In the genomic region with DNA sequence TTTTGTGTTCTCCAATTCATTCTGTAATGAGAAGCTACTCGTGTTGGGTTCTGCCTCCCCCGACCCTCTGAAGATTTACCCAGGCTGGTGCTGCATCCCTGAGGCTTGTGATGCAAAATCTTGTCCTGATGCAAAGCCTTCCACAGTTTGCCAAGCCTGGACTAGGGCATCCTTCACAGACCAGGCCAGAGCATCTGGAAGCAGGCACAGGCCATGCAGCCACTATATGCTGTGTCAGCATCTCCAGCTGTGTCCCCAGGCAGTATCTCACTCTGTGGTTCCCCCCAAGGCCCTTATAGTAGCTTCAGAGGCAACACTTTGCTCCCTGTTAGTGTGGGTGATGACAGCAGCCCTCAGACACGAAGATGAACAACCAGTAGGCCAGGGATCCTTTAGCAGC, we compare ENCODE assay signal across 21 cellular contexts.
A peak's percentile ranks its signal among the peaks of the same experiment; 100 is the strongest.
DNase-seq lines count a peak whose midpoint lies in the region; ATAC-seq, FAIRE-seq and TF ChIP-seq lines count a peak whose summit lies in the region.
"Had no signal": no experiment of that assay in that cellular context is flagged by ENCODE, and none has a peak within 500 bp of the region (broad histone marks: within the 10 kb centered on the region; RNA-seq: fewer than 3 reads in every experiment).

No MANE protein-coding gene starts in this region.

- no peak overlapping the region for H2BK12ac ChIP-seq in H1 (ENCODE audit: low read depth, low read length)

- H2BK15ac ChIP-seq in IMR-90 (ENCODE audit: low read depth, low read length) = no peak overlapping the region
- H2BK15ac ChIP-seq in H1 (ENCODE audit: low read length) = no peak overlapping the region

- H3K4me2 ChIP-seq in IMR-90 (ENCODE audit: low read depth, low read length) (no peak overlapping the region), H1 (ENCODE audit: insufficient read depth in 1 of 2, low read depth in 2 of 2, low read length in 2 of 2) (no peak overlapping the region)
- H3K4me2 ChIP-seq: BLaER1, GM23338 had no signal

- H2BK120ac ChIP-seq in IMR-90 (ENCODE audit: low read depth, low read length) = no peak overlapping the region
- no peak overlapping the region for H2BK120ac ChIP-seq in H1 (replicated peaks; ENCODE audit: low read depth, low read length)

- TF ChIP-seq POLR2A in IMR-90 (IDR thresholded peaks at IDR 0.05; ENCODE audit: low read depth, low read length) = no peak
- no peak for TF ChIP-seq POLR2A in H1 (IDR thresholded peaks at IDR 0.05; ENCODE audit: control extremely low read depth in 1 of 2, low read depth in 2 of 2, low read length in 2 of 2)
- no peak for TF ChIP-seq POLR2A in spleen (IDR thresholded peaks at IDR 0.05)

- FAIRE-seq in H1 (lab: Jason Lieb, UNC) = no peak
- FAIRE-seq: G401.6, GM12892, GM19239, H54 had no signal

- no peaks in the 10 kb centered on the region for H3K4me1 Mint-ChIP-seq in stimulated activated effector memory CD8-positive, alpha-beta T cell treated with anti-CD3 and anti-CD28 coated beads, Interleukin-12 subunit alpha, Interleukin-12 subunit beta, amount 100 ng/mL, for 72 hours
- H3K4me1 Mint-ChIP-seq: B cell; CD4-positive, CD25-positive, alpha-beta regulatory T cell had no signal

- no peaks in the 10 kb centered on the region; the same call in 1 of the 2 replicates for H3K9me1 ChIP-seq in IMR-90 (ENCODE audit: insufficient read depth, low read length)

- H3K9me3 ChIP-seq in IMR-90 (ENCODE audit: control insufficient read depth, insufficient read depth, low read length) (no peaks in the 10 kb centered on the region; the same call in 1 of the 2 replicates), H1 (ENCODE audit: insufficient read depth in 2 of 2, low read depth in 1 of 2, low read length in 1 of 2) (no peaks in the 10 kb centered on the region), spleen (no peaks in the 10 kb centered on the region)
- H3K9me3 ChIP-seq: BLaER1, Caco-2, HAP-1 had no signal

- H3K27me3 ChIP-seq in IMR-90 (ENCODE audit: control insufficient read depth, insufficient read depth, low read length) (peaks cover 58% of the 10 kb centered on the region), H1 (replicated peaks in 1 of 4; ENCODE audit: control insufficient read depth in 3 of 4, extremely low read depth in 1 of 4, insufficient read depth in 3 of 4, low read length in 3 of 4) (no peaks in the 10 kb centered on the region), spleen (replicated peaks in 1 of 7) (peaks cover 0 to 59% (median 5%) of the 10 kb centered on the region in 7 donors)
- H3K27me3 ChIP-seq: BLaER1 had no signal

- no peak for TF ChIP-seq RAD21 in IMR-90 (IDR thresholded peaks at IDR 0.05; ENCODE audit: low read length)
- TF ChIP-seq RAD21 in H1 (IDR thresholded peaks at IDR 0.05 in 1 of 2, conservative IDR thresholded peaks at IDR 0.05 in 1 of 2; ENCODE audit: low read depth in 2 of 2, low read length in 2 of 2) = no peak

- dilution Hi-C loops in IMR-90 (cut with HindIII; ENCODE audit: low sequenced_read_pairs, unreplicated experiment) = no loop called here

- H4K20me1 ChIP-seq in IMR-90 (ENCODE audit: insufficient read depth, low read length) (no peaks in the 10 kb centered on the region), H1 (replicated peaks in 1 of 2; ENCODE audit: control insufficient read depth in 1 of 2, insufficient read depth in 2 of 2, low read length in 2 of 2) (no peaks in the 10 kb centered on the region)
- H4K20me1 ChIP-seq: BLaER1 had no signal

- H3K9ac ChIP-seq in IMR-90 (ENCODE audit: low read depth, low read length) = no peak overlapping the region
- H3K9ac ChIP-seq in H1 (replicated peaks in 1 of 4; ENCODE audit: extremely low read depth in 1 of 4, low read depth in 3 of 4, low read length in 3 of 4) = no peak overlapping the region
- H3K9ac ChIP-seq: BLaER1 had no signal

- H4K5ac ChIP-seq in IMR-90 (ENCODE audit: low read depth, low read length) (no peak overlapping the region), H1 (ENCODE audit: insufficient read length, low read depth, low read length) (no peak overlapping the region)

- intact Hi-C loops in IMR-90 (cut with micrococcal nuclease) (no loop called here), spleen (cut with DNase I; ENCODE audit: low total_unique reads) (no loop called here)

- H2AFZ ChIP-seq in IMR-90 (replicated peaks; ENCODE audit: low read length, poor library complexity) (no peak overlapping the region), H1 (ENCODE audit: low read length) (no peak overlapping the region)
- H2AFZ ChIP-seq: GM23338 had no signal

- no peaks in the 10 kb centered on the region for H3K79me2 ChIP-seq in H1 (ENCODE audit: control insufficient read depth in 1 of 2, insufficient read depth in 2 of 2, low read length in 2 of 2)

- POLR2A ChIA-PET in IMR-90 (lab: Charles Lee; ENCODE audit: unreplicated experiment) (no interaction called here), H1 (lab: Charles Lee; ENCODE audit: partially characterized antibody) (no interaction called here)

- WGBS in IMR-90 (ENCODE audit: extremely low coverage in 2 of 2, insufficient read length in 1 of 2), 2 experiments = 29% methylated on average over 2 of the region's 3 CpGs; no CpG with 5 or more reads in 1 of the 2 experiments
- WGBS in H1 (ENCODE audit: extremely low coverage in 1 of 2, insufficient coverage in 1 of 2, insufficient read length in 1 of 2, insufficient replicate concordance in 2 of 2, low coverage in 1 of 2, low lambda C conversion rate in 2 of 2, missing lambda C conversion rate in 1 of 2), 2 experiments = 78% methylated on average over 3 of the region's 3 CpGs; no CpG with 5 or more reads in 1 of the 2 experiments
- 24 to 33% (median 27%) methylated on average over 3 of the region's 3 CpGs for WGBS in spleen, 5 donors

- no peaks in the 10 kb centered on the region for H3K36me3 Mint-ChIP-seq in stimulated activated effector memory CD8-positive, alpha-beta T cell treated with anti-CD3 and anti-CD28 coated beads, Interleukin-12 subunit alpha, Interleukin-12 subunit beta, amount 100 ng/mL, for 72 hours
- H3K36me3 Mint-ChIP-seq: CD4-positive, CD25-positive, alpha-beta regulatory T cell; CD8-positive, alpha-beta T cell had no signal

- H4K8ac ChIP-seq in IMR-90 (ENCODE audit: low read depth in 2 of 2, low read length in 2 of 2) (no peak overlapping the region), H1 (ENCODE audit: extremely low read depth, insufficient read depth, low read length) (0 out of 2 replicates have a peak overlapping the region, but pooled peaks have one; percentile 83)

- no peak overlapping the region for H3K27ac ChIP-seq in IMR-90 (ENCODE audit: insufficient read depth, low read length)
- H3K27ac ChIP-seq in H1 (ENCODE audit: low read depth, low read length) = no peak overlapping the region
- H3K27ac ChIP-seq in caudate nucleus (ENCODE audit: low read depth, low read length) = no peak overlapping the region
- no peak overlapping the region for H3K27ac ChIP-seq in spleen
- H3K27ac ChIP-seq: BLaER1, C4-2B had no signal

- in situ Hi-C loops in IMR-90 (cut with MboI; ENCODE audit: low sequenced_read_pairs) = no loop called here

- H3K4ac ChIP-seq in IMR-90 (ENCODE audit: low read depth, low read length) (no peak overlapping the region), H1 (replicated peaks; ENCODE audit: insufficient read length, low read depth, low read length) (no peak overlapping the region)

- no peak overlapping the region for H3K23ac ChIP-seq in IMR-90 (ENCODE audit: low read depth, low read length)
- H3K23ac ChIP-seq in H1 (ENCODE audit: insufficient read length) = no peak overlapping the region

- H3K4me1 ChIP-seq in IMR-90 (ENCODE audit: control insufficient read depth, insufficient read depth, low read length) (no peaks in the 10 kb centered on the region), H1 (replicated peaks in 1 of 4; ENCODE audit: control insufficient read depth in 3 of 4, insufficient read depth in 4 of 4, low read length in 3 of 4) (peaks cover 0 to 4% (median 0%) of the 10 kb centered on the region in 4 experiments; a peak in 2 of 7 replicates), spleen (no peaks in the 10 kb centered on the region)
- H3K4me1 ChIP-seq: BLaER1, Caco-2, HAP-1 had no signal

- H2BK5ac ChIP-seq in IMR-90 (ENCODE audit: low read depth, low read length, poor library complexity, severe bottlenecking) = no peak overlapping the region
- H2BK5ac ChIP-seq in H1 (ENCODE audit: low read depth, low read length) = no peak overlapping the region

- no peaks in the 10 kb centered on the region for H3K9me3 Mint-ChIP-seq in stimulated activated effector memory CD8-positive, alpha-beta T cell treated with anti-CD3 and anti-CD28 coated beads, Interleukin-12 subunit alpha, Interleukin-12 subunit beta, amount 100 ng/mL, for 72 hours
- H3K9me3 Mint-ChIP-seq: CD4-positive, CD25-positive, alpha-beta regulatory T cell; CD8-positive, alpha-beta T cell; GM23338; HFFc6 had no signal

- H3K79me1 ChIP-seq in IMR-90 (ENCODE audit: low read depth in 1 of 2, low read length in 2 of 2) = no peaks in the 10 kb centered on the region
- no peaks in the 10 kb centered on the region for H3K79me1 ChIP-seq in H1 (ENCODE audit: low read depth, low read length)

- no peak for ATAC-seq in IMR-90 (ENCODE audit: low read depth)
- ATAC-seq in stimulated activated effector memory CD8-positive, alpha-beta T cell treated with anti-CD3 and anti-CD28 coated beads, Interleukin-12 subunit alpha, Interleukin-12 subunit beta, amount 100 ng/mL, for 72 hours = peak; percentile 28
- no peak for ATAC-seq in HG03354 (IDR thresholded peaks at IDR 0.05; ENCODE audit: poor library complexity, severe bottlenecking, unreplicated experiment)
- ATAC-seq: CD8-positive, alpha-beta T cell; GM23338 had no signal

- no peak overlapping the region for H3K27ac Mint-ChIP-seq in stimulated activated effector memory CD8-positive, alpha-beta T cell treated with anti-CD3 and anti-CD28 coated beads, Interleukin-12 subunit alpha, Interleukin-12 subunit beta, amount 100 ng/mL, for 72 hours
- H3K27ac Mint-ChIP-seq: B cell; CD4-positive, CD25-positive, alpha-beta regulatory T cell; CD8-positive, alpha-beta T cell; GM23338; HFFc6 had no signal

- no peak for TF ChIP-seq EP300 in H1 (IDR thresholded peaks at IDR 0.05; ENCODE audit: borderline replicate concordance in 1 of 2, low read depth in 2 of 2, low read length in 2 of 2)

- H4K91ac ChIP-seq in IMR-90 (ENCODE audit: insufficient read depth, low read depth, low read length) (no peak overlapping the region), H1 (replicated peaks; ENCODE audit: insufficient read length, low read length) (no peak overlapping the region)

- H3K23me2 ChIP-seq in H1 (ENCODE audit: low read depth, low read length) = no peaks in the 10 kb centered on the region; the same call in 1 of the 2 replicates

- H2AK5ac ChIP-seq in IMR-90 (ENCODE audit: low read depth, low read length) (no peak overlapping the region), H1 (ENCODE audit: low read depth, low read length) (no peak overlapping the region)

- TF ChIP-seq CTCF in IMR-90 (conservative IDR thresholded peaks at IDR 0.05; ENCODE audit: low read depth, low read length) = no peak
- no peak for TF ChIP-seq CTCF in H1 (IDR thresholded peaks at IDR 0.05; ENCODE audit: control extremely low read depth in 1 of 3, insufficient read depth in 1 of 3, low read depth in 1 of 3, low read length in 3 of 3)
- no peak for TF ChIP-seq CTCF in spleen (IDR thresholded peaks at IDR 0.05 in 8 of 11, conservative IDR thresholded peaks at IDR 0.05 in 3 of 11)

- H3K56ac ChIP-seq in IMR-90 (ENCODE audit: extremely low read depth, insufficient read depth, low read length) (no peak overlapping the region), H1 (replicated peaks; ENCODE audit: insufficient read length, low read depth, low read length) (no peak overlapping the region)

- H3K14ac ChIP-seq in IMR-90 (replicated peaks; ENCODE audit: low read depth, low read length) (no peak overlapping the region), H1 (ENCODE audit: insufficient read length) (no peak overlapping the region)

- no TSS peak for BruUV-seq in IMR-90 (replicated peaks; lab: Mats Ljungman, UMichigan)

- no peak overlapping the region for H2BK20ac ChIP-seq in IMR-90 (ENCODE audit: low read depth, low read length)
- 0 out of 2 replicates have a peak overlapping the region, but pooled peaks have one; percentile 23 for H2BK20ac ChIP-seq in H1 (ENCODE audit: low read length)

- no peak overlapping the region for H3K4me3 Mint-ChIP-seq in stimulated activated effector memory CD8-positive, alpha-beta T cell treated with anti-CD3 and anti-CD28 coated beads, Interleukin-12 subunit alpha, Interleukin-12 subunit beta, amount 100 ng/mL, for 72 hours
- H3K4me3 Mint-ChIP-seq: B cell; CD4-positive, CD25-positive, alpha-beta regulatory T cell; CD8-positive, alpha-beta T cell; GM23338; HFFc6 had no signal

- H3K4me3 ChIP-seq in IMR-90 (ENCODE audit: insufficient read depth, low read depth, low read length) = no peak overlapping the region
- H3K4me3 ChIP-seq in H1 (ENCODE audit: extremely low read depth in 1 of 4, insufficient read depth in 2 of 4, low read depth in 3 of 4, low read length in 4 of 4) = no peak overlapping the region
- H3K4me3 ChIP-seq in spleen = no peak overlapping the region
- H3K4me3 ChIP-seq: BLaER1, GM23338, HAP-1 had no signal

- H3K18ac ChIP-seq in IMR-90 (ENCODE audit: low read depth, low read length) (no peak overlapping the region), H1 (ENCODE audit: extremely low read depth, low read length) (no peak overlapping the region)

- no peak overlapping the region for H2AK9ac ChIP-seq in IMR-90 (replicated peaks; ENCODE audit: low read depth, low read length, poor library complexity)

- H3K36me3 ChIP-seq in IMR-90 (ENCODE audit: control insufficient read depth, insufficient read depth, low read length) (no peaks in the 10 kb centered on the region), H1 (ENCODE audit: control insufficient read depth in 2 of 4, insufficient read depth in 4 of 4, low read length in 3 of 4) (no peaks in the 10 kb centered on the region), spleen (no peaks in the 10 kb centered on the region)
- H3K36me3 ChIP-seq: BLaER1, HAP-1 had no signal

- no peak for DNase-seq in IMR-90
- no peak for DNase-seq in H1 (ENCODE audit: low read depth in 1 of 2, low spot score in 2 of 2)
- no peak for DNase-seq in stimulated activated effector memory CD8-positive, alpha-beta T cell treated with anti-CD3 and anti-CD28 coated beads, Interleukin-12 subunit alpha, Interleukin-12 subunit beta, amount 100 ng/mL, for 72 hours (ENCODE audit: low spot score in 2 of 2)
- no peak for DNase-seq in caudate nucleus (lab: John Stamatoyannopoulos, UW)
- no peak for DNase-seq in spleen
- DNase-seq: Caco-2; CD4-positive, CD25-positive, alpha-beta regulatory T cell; CD8-positive, alpha-beta T cell; DMS153; DND-41; HFFc6 had no signal

- CTCF ChIA-PET in IMR-90 (lab: Yijun Ruan, JAX) = no interaction called here
- CTCF ChIA-PET in H1 (lab: Charles Lee; ENCODE audit: partially characterized antibody) = interaction anchor here (0.8 to 1.5 kb wide), 3 partner anchors 39 to 162 kb away, joined by 3 to 6 read pairs (median 5); no protein-coding TSS in a partner anchor
